ENCODE assay signal across 9 cellular contexts in the genomic region with DNA sequence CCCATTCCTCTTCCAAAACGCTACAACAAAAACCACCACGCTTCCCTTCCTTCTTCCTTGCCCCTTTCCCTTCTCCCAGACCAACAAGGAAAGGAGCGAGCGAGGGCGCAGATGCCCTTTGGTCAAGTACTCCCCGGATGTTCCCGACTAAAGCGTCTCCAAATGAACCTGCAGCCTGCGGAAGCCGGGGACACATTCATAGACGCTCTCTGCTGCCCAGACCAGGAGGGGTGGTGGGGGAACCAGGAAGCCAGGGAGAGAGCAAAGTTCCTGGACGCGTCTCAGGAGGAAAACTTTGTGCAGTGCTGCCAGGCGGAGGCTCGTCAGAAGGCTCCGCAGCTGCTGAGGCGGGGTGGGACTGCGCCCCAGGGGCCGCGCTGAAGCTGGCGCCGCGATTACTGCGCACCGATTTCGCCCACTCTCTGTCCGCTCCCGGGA. TPM values are rescaled to one million over a fixed set of nuclear protein-coding genes. Genes with fewer than 3 reads are reported as not detected.
DNase-seq lines count a peak whose midpoint lies in the region; ATAC-seq, FAIRE-seq and TF ChIP-seq lines count a peak whose summit lies in the region.
"Had no signal": no experiment of that assay in that cellular context is flagged by ENCODE, and none has a peak within 500 bp of the region (broad histone marks: within the 10 kb centered on the region; RNA-seq: fewer than 3 reads in every experiment).

No MANE protein-coding gene starts in this region.

- CTCF ChIA-PET in GM12878 (lab: Yijun Ruan, JAX), result interaction anchor here (0.8 to 2.0 kb wide), 6 partner anchors 12 to 370 kb away, joined by 3 to 9 read pairs (median 3); no protein-coding TSS in a partner anchor

- peaks cover 37 to 47% (median 43%) of the 10 kb centered on the region in 3 donors for H3K27me3 Mint-ChIP-seq in CD14-positive monocyte (ENCODE audit: low read depth in 3 of 3)
- peaks cover 31% of the 10 kb centered on the region for H3K27me3 Mint-ChIP-seq in activated T-helper 1 cell treated with anti-CD3 and anti-CD28 coated beads, Interleukin-12 subunit alpha, Interleukin-12 subunit beta, Interleukin-2, Interleukin-4 antibody, amounts not matched to agents 30 ng/mL and 10 ng/mL and 1 ng/mL, durations not matched to agents 14 hours and 24 hours and 36 hours (ENCODE audit: insufficient read depth)

- BruUV-seq in GM12878 (replicated peaks; lab: Mats Ljungman, UMichigan), result no TSS peak

- peak overlapping the region; percentile 22; the same call in 1 of the 2 replicates for H3K4me3 ChIP-seq in GM12878
- H3K4me3 ChIP-seq in spleen, result peak overlapping the region; percentile 48 to 79 (median 54)
- H3K4me3 ChIP-seq: K562 had no signal

- H3K9me3 ChIP-seq in GM12878 (replicated peaks; ENCODE audit: control insufficient read depth, insufficient read depth, low read length) (no peaks in the 10 kb centered on the region), spleen (no peaks in the 10 kb centered on the region)

- ATAC-seq in GM21390 (IDR thresholded peaks at IDR 0.05; ENCODE audit: unreplicated experiment), result peak; percentile 19
- peak; percentile 28 for ATAC-seq in GM12878

- intact Hi-C loops in CD14-positive monocyte (cut with micrococcal nuclease), result no loop called here
- intact Hi-C loops in GM12878 (cut with micrococcal nuclease; ENCODE audit: unreplicated experiment), result loop anchor here (5.0 to 10.0 kb wide), 3 partner anchors 144 to 366 kb away; no protein-coding TSS in a partner anchor
- intact Hi-C loops in spleen (cut with DNase I; ENCODE audit: low total_unique reads), result loop anchor here (10.0 kb wide), 1 partner anchor 269 kb away; no protein-coding TSS in a partner anchor
- intact Hi-C loops in activated T-helper 1 cell treated with anti-CD3 and anti-CD28 coated beads, Interleukin-12 subunit alpha, Interleukin-12 subunit beta, Interleukin-2, Interleukin-4 antibody, amounts not matched to agents 30 ng/mL and 10 ng/mL and 1 ng/mL, durations not matched to agents 14 hours and 24 hours and 36 hours (cut with micrococcal nuclease), result loop anchor here (2.0 kb wide), 1 partner anchor 371 kb away; no protein-coding TSS in a partner anchor

- WGBS in GM12878 (ENCODE audit: insufficient coverage, insufficient replicate concordance, low lambda C conversion rate, missing lambda C conversion rate), result 32% methylated on average over 17 of the region's 28 CpGs
- 1 to 3% (median 2%) methylated on average over 16 to 28 of the region's 28 CpGs for WGBS in spleen, 5 donors

- no peak overlapping the region for H2AFZ ChIP-seq in GM12878 (ENCODE audit: control insufficient read depth, low read depth, low read length)

- FAIRE-seq in HTR-8/SVneo (lab: Jason Lieb, UNC) (no peak), GM12878 (lab: Jason Lieb, UNC) (no peak)
- FAIRE-seq: K562 had no signal

- SMC1A ChIA-PET in GM12878 (lab: Charles Lee; ENCODE audit: uncharacterized antibody, unreplicated experiment), result no interaction called here

- no peaks in the 10 kb centered on the region for H3K36me3 Mint-ChIP-seq in CD14-positive monocyte
- H3K36me3 Mint-ChIP-seq in activated T-helper 1 cell treated with anti-CD3 and anti-CD28 coated beads, Interleukin-12 subunit alpha, Interleukin-12 subunit beta, Interleukin-2, Interleukin-4 antibody, amounts not matched to agents 30 ng/mL and 10 ng/mL and 1 ng/mL, durations not matched to agents 14 hours and 24 hours and 36 hours (ENCODE audit: low read depth), result no peaks in the 10 kb centered on the region

- peaks cover 0 to 6% (median 2%) of the 10 kb centered on the region in 7 donors for H3K9me3 Mint-ChIP-seq in CD14-positive monocyte
- H3K9me3 Mint-ChIP-seq in activated T-helper 1 cell treated with anti-CD3 and anti-CD28 coated beads, Interleukin-12 subunit alpha, Interleukin-12 subunit beta, Interleukin-2, Interleukin-4 antibody, amounts not matched to agents 30 ng/mL and 10 ng/mL and 1 ng/mL, durations not matched to agents 14 hours and 24 hours and 36 hours, result no peaks in the 10 kb centered on the region

- no peaks in the 10 kb centered on the region for H4K20me1 ChIP-seq in GM12878 (ENCODE audit: control insufficient read depth, insufficient read depth)

- H3K4me1 Mint-ChIP-seq in CD14-positive monocyte, result peaks cover 18% of the 10 kb centered on the region
- no peaks in the 10 kb centered on the region for H3K4me1 Mint-ChIP-seq in activated T-helper 1 cell treated with anti-CD3 and anti-CD28 coated beads, Interleukin-12 subunit alpha, Interleukin-12 subunit beta, Interleukin-2, Interleukin-4 antibody, amounts not matched to agents 30 ng/mL and 10 ng/mL and 1 ng/mL, durations not matched to agents 14 hours and 24 hours and 36 hours (ENCODE audit: low read depth)

- TF ChIP-seq CTCF in CD14-positive monocyte (IDR thresholded peaks at IDR 0.05) (no peak), GM12878 (IDR thresholded peaks at IDR 0.05 in 2 of 3, conservative IDR thresholded peaks at IDR 0.05 in 1 of 3; ENCODE audit: control insufficient read depth in 2 of 3, extremely low read depth in 1 of 3, insufficient read depth in 1 of 3, low read depth in 3 of 3, low read length in 3 of 3) (no peak), spleen (IDR thresholded peaks at IDR 0.05 in 8 of 11, conservative IDR thresholded peaks at IDR 0.05 in 3 of 11) (no peak)

- POLR2A ChIA-PET in GM12878 (lab: Charles Lee), result no interaction called here

- H3K79me2 ChIP-seq in GM12878 (ENCODE audit: control insufficient read depth, insufficient read depth, low read length), result no peaks in the 10 kb centered on the region

- no peak for TF ChIP-seq RAD21 in GM12878 (IDR thresholded peaks at IDR 0.05; ENCODE audit: insufficient read depth, low read depth, low read length)

- no peaks in the 10 kb centered on the region for H3K4me1 ChIP-seq in GM12878 (ENCODE audit: control insufficient read depth, insufficient read depth, low read length)
- H3K4me1 ChIP-seq in spleen, result peaks cover 0 to 31% (median 11%) of the 10 kb centered on the region in 6 donors

- RAD21 ChIA-PET in GM12878 (lab: Charles Lee; ENCODE audit: unreplicated experiment), result interaction anchor here (1.0 kb wide), 1 partner anchor 368 kb away, joined by 3 read pairs; no protein-coding TSS in a partner anchor

- H3K27ac ChIP-seq in GM12878 (ENCODE audit: control insufficient read depth, insufficient read depth) (no peak overlapping the region), spleen (peak overlapping the region; percentile 57 to 89 (median 82))

- H3K4me3 Mint-ChIP-seq in CD14-positive monocyte, result peak overlapping the region; percentile 51 to 94
- H3K4me3 Mint-ChIP-seq in activated T-helper 1 cell treated with anti-CD3 and anti-CD28 coated beads, Interleukin-12 subunit alpha, Interleukin-12 subunit beta, Interleukin-2, Interleukin-4 antibody, amounts not matched to agents 30 ng/mL and 10 ng/mL and 1 ng/mL, durations not matched to agents 14 hours and 24 hours and 36 hours, result no peak overlapping the region

- H3K9ac ChIP-seq in GM12878 (ENCODE audit: control insufficient read depth, insufficient read depth, low read length), result no peak overlapping the region

- peak overlapping the region; percentile 42; the same call in 1 of the 2 replicates for H3K4me2 ChIP-seq in GM12878 (ENCODE audit: control insufficient read depth, insufficient read depth)

- in situ Hi-C loops in GM12878 (cut with MboI), result no loop called here

- peaks cover 12 to 25% of the 10 kb centered on the region in 2 experiments for H3K27me3 ChIP-seq in GM12878 (replicated peaks in 1 of 2; ENCODE audit: control insufficient read depth in 2 of 2, insufficient read depth in 2 of 2, low read length in 1 of 2)
- H3K27me3 ChIP-seq in spleen (replicated peaks in 1 of 7), result peaks cover 0 to 32% (median 11%) of the 10 kb centered on the region in 7 donors

- no peak overlapping the region for H3K27ac Mint-ChIP-seq in CD14-positive monocyte
- H3K27ac Mint-ChIP-seq in activated T-helper 1 cell treated with anti-CD3 and anti-CD28 coated beads, Interleukin-12 subunit alpha, Interleukin-12 subunit beta, Interleukin-2, Interleukin-4 antibody, amounts not matched to agents 30 ng/mL and 10 ng/mL and 1 ng/mL, durations not matched to agents 14 hours and 24 hours and 36 hours, result no peak overlapping the region

- no peak for TF ChIP-seq POLR2A in GM12878 (IDR thresholded peaks at IDR 0.05; ENCODE audit: low read depth, low read length)
- TF ChIP-seq POLR2A in spleen (IDR thresholded peaks at IDR 0.05), result no peak

- no peak for TF ChIP-seq EP300 in GM12878 (IDR thresholded peaks at IDR 0.05; ENCODE audit: borderline replicate concordance in 1 of 2, control insufficient read depth in 1 of 2, low read depth in 2 of 2, low read length in 2 of 2)

- H3K36me3 ChIP-seq in GM12878 (ENCODE audit: control insufficient read depth in 2 of 2, insufficient read depth in 2 of 2, low read length in 1 of 2) (no peaks in the 10 kb centered on the region), spleen (no peaks in the 10 kb centered on the region)

- DNase-seq in CD14-positive monocyte (ENCODE audit: low spot score) (no peak), HTR-8/SVneo (ENCODE audit: insufficient read length, low spot score) (peak; percentile 11), GM12878 (ENCODE audit: low read depth, low spot score) (no peak), iPS-NIHi7 (ENCODE audit: extremely low spot score) (peak; percentile 27), spleen (peak; percentile 76), NCI-H146 treated with DMSO at 0.1 percent for 48 hours (lab: John Stamatoyannopoulos, UW; ENCODE audit: unreplicated experiment) (no peak)
- no peak for DNase-seq in activated T-helper 1 cell treated with anti-CD3 and anti-CD28 coated beads, Interleukin-12 subunit alpha, Interleukin-12 subunit beta, Interleukin-2, Interleukin-4 antibody, amounts not matched to agents 30 ng/mL and 10 ng/mL and 1 ng/mL, durations not matched to agents 14 hours and 24 hours and 36 hours (ENCODE audit: low spot score)

RNA-seq across cellular contexts. Expression of a gene that starts 0.8 kb away (rescaled TPM):
- not detected for polyA plus RNA-seq in CD14-positive monocyte
- total RNA-seq in GM12878 (2013; cell fraction: nucleolus; rRNA removed), result not detected in 2 replicates
- 0.16 TPM in 1 of 2 replicates, not detected in the other for total RNA-seq in GM12878 (2014; rRNA removed)
- total RNA-seq in GM12878 (2014; rRNA removed; fragmentation: Illumina TruSeq; extraction: Trizol), result not detected in 2 replicates
- not detected in 2 replicates for total RNA-seq in GM12878 (2021)
- polyA plus RNA-seq in GM12878 (2011; ENCODE audit: low read depth), result not detected
- polyA plus RNA-seq in GM12878 (2011; rRNA removed), result 0.01 TPM in 1 of 2 replicates, not detected in the other
- polyA plus RNA-seq in GM12878 (2011; cell fraction: cytosol; rRNA removed), result not detected in 2 replicates
- polyA plus RNA-seq in GM12878 (2011; cell fraction: nucleus; rRNA removed), result not detected in 2 replicates
- 0.03 TPM in 1 of 2 replicates, not detected in the other for polyA plus RNA-seq in GM12878 (2012)
- polyA plus RNA-seq in GM12878 (2014; fragmentation: Illumina TruSeq; extraction: Trizol), result not detected in 2 replicates
- under 1 TPM in 1 of 2 experiments, not detected in 1; 0.04 TPM for polyA plus RNA-seq in GM12878 (2014; fragmentation: Nextera tagmentation; extraction: Ambion mirVana)
- 0.01 TPM in 1 of 2 replicates, not detected in the other for polyA plus RNA-seq in GM12878 (2014; rRNA removed)
- polyA plus RNA-seq in GM12878 (2016; fragmentation: Nextera tagmentation; extraction: Ambion mirVana), result not detected
- polyA minus RNA-seq in GM12878 (2011; rRNA and poly(A)+ RNA removed), result 0.15 TPM in 1 of 2 replicates, not detected in the other
- not detected in 2 replicates for polyA minus RNA-seq in GM12878 (2011; cell fraction: cytosol; rRNA and poly(A)+ RNA removed)
- 0.19 TPM in 1 of 2 replicates, not detected in the other for polyA minus RNA-seq in GM12878 (2011; cell fraction: nucleus; rRNA and poly(A)+ RNA removed)
- 100 to 1,000 TPM in 6 of 7 donors, 10 to 100 TPM in 1; 65.3 to 210 (median 120) TPM for total RNA-seq in spleen
- polyA plus RNA-seq in spleen, result 10 to 100 TPM in 1 of 3 donors, 1 to 10 TPM in 2; 4.6 to 20.7 (median 6.6) TPM
- total RNA-seq in activated T-helper 1 cell treated with anti-CD3 and anti-CD28 coated beads, Interleukin-12 subunit alpha, Interleukin-12 subunit beta, Interleukin-2, Interleukin-4 antibody, amounts not matched to agents 30 ng/mL and 10 ng/mL and 1 ng/mL, durations not matched to agents 14 hours and 24 hours and 36 hours, result 0.60 and 0.64 TPM in 2 replicates

Comparison
In these comparisons a context has a peak if more than half of its experiments do, and no peak if none do; other contexts are left out.
1. DNase-seq: peak in HTR-8/SVneo (single experiment), iPS-NIHi7 (single experiment) and spleen (single experiment); none in CD14-positive monocyte (single experiment), GM12878 (single experiment), NCI-H146 treated with DMSO at 0.1 percent for 48 hours (single experiment) and activated T-helper 1 cell treated with anti-CD3 and anti-CD28 coated beads, Interleukin-12 subunit alpha, Interleukin-12 subunit beta, Interleukin-2, Interleukin-4 antibody, amounts not matched to agents 30 ng/mL and 10 ng/mL and 1 ng/mL, durations not matched to agents 14 hours and 24 hours and 36 hours (single experiment).
2. RNA of a gene that starts 0.8 kb away (total RNA-seq): 65.3 to 210 TPM in spleen; 0.60 to 0.64 TPM in activated T-helper 1 cell treated with anti-CD3 and anti-CD28 coated beads, Interleukin-12 subunit alpha, Interleukin-12 subunit beta, Interleukin-2, Interleukin-4 antibody, amounts not matched to agents 30 ng/mL and 10 ng/mL and 1 ng/mL, durations not matched to agents 14 hours and 24 hours and 36 hours and 0.16 TPM in GM12878; every median in the first group is over 10 times any median in the second.
3. intact Hi-C loops: an anchor here in GM12878 (5.0 to 10.0 kb wide), spleen (10.0 kb wide) and activated T-helper 1 cell treated with anti-CD3 and anti-CD28 coated beads, Interleukin-12 subunit alpha, Interleukin-12 subunit beta, Interleukin-2, Interleukin-4 antibody, amounts not matched to agents 30 ng/mL and 10 ng/mL and 1 ng/mL, durations not matched to agents 14 hours and 24 hours and 36 hours (2.0 kb wide); none called in CD14-positive monocyte.